In the genomic region with DNA sequence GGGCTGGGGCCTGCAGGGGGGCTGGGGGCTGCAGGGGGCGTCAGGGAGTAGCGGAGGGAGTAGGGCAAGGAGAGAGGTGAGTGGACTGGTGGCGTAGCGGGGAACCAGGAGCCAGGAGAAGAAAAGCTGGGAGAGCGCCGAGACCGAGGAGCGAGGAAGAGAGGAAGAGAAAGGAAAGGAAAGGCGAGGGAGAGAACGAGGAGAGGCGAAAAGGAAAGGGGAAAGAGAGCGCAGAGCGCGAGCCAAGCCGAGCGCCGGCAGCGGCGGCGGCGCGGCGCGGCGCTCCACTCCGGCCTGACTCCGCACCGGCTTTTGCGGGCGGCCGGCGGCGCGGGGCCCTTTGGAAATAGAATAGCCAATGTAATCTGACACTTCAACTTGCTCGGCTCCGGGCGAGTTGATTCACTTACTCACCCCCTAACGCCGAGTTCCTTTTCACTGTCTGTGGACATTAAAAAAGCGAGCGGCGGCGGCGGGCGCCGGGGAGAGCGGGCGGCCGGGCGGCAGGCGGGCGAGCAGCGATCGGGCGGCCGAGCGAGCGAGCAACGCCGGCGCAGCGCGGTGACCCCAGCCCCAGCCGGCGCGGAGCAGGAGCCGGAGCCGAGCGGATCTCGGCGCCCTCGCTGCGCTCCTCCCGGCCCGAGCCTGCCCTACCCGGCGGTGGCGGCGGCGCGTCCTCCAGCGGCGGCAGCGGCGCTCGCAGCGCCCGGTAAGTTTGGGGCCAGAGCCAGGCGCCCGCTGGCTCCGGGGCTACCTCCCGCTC, we compare ENCODE assay signal across 8 cellular contexts. TPM values are rescaled to one million over a fixed set of nuclear protein-coding genes. Genes with fewer than 3 reads are reported as not detected.
A peak's percentile ranks its signal among the peaks of the same experiment; 100 is the strongest.
DNase-seq lines count a peak whose midpoint lies in the region; ATAC-seq and TF ChIP-seq lines count a peak whose summit lies in the region.

A gene with protein sequence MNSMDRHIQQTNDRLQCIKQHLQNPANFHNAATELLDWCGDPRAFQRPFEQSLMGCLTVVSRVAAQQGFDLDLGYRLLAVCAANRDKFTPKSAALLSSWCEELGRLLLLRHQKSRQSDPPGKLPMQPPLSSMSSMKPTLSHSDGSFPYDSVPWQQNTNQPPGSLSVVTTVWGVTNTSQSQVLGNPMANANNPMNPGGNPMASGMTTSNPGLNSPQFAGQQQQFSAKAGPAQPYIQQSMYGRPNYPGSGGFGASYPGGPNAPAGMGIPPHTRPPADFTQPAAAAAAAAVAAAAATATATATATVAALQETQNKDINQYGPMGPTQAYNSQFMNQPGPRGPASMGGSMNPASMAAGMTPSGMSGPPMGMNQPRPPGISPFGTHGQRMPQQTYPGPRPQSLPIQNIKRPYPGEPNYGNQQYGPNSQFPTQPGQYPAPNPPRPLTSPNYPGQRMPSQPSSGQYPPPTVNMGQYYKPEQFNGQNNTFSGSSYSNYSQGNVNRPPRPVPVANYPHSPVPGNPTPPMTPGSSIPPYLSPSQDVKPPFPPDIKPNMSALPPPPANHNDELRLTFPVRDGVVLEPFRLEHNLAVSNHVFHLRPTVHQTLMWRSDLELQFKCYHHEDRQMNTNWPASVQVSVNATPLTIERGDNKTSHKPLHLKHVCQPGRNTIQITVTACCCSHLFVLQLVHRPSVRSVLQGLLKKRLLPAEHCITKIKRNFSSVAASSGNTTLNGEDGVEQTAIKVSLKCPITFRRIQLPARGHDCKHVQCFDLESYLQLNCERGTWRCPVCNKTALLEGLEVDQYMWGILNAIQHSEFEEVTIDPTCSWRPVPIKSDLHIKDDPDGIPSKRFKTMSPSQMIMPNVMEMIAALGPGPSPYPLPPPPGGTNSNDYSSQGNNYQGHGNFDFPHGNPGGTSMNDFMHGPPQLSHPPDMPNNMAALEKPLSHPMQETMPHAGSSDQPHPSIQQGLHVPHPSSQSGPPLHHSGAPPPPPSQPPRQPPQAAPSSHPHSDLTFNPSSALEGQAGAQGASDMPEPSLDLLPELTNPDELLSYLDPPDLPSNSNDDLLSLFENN (plus strand): TSS at position 405 of the 763 bp plus-strand sequence. CDS start 132,667 bp downstream, outside the sequence.

- 0% methylated on average over 20 of the region's 92 CpGs; no CpG with 5 or more reads in 1 of the 2 experiments for WGBS in IMR-90 (ENCODE audit: extremely low coverage in 2 of 2, insufficient read length in 1 of 2), 2 experiments
- WGBS in esophagus squamous epithelium, 2 donors, result 0% methylated on average over 36 to 37 of the region's 92 CpGs

- peak within 1 kb of the TSS; percentile 50 for H3K27ac Mint-ChIP-seq in activated T-cell treated with anti-CD3 and anti-CD28 coated beads, Interleukin-2, amount 50 U/mL, for 72 hours

- peak within 1 kb of the TSS; percentile 95 for H2AK9ac ChIP-seq in IMR-90 (replicated peaks; ENCODE audit: low read depth, low read length, poor library complexity)

- H2AFZ ChIP-seq in IMR-90 (replicated peaks; ENCODE audit: low read length, poor library complexity), result peak within 1 kb of the TSS; percentile 97

- H2AK5ac ChIP-seq in IMR-90 (ENCODE audit: low read depth, low read length), result peak within 1 kb of the TSS; percentile 94

- H3K9ac ChIP-seq in IMR-90 (ENCODE audit: low read depth, low read length), result peak within 1 kb of the TSS; percentile 100

- CTCF ChIA-PET in IMR-90 (lab: Yijun Ruan, JAX), result interaction anchor here (1.6 kb wide), 1 partner anchor 1021 kb away, joined by 4 read pairs; no protein-coding TSS in a partner anchor

- intact Hi-C loops in IMR-90 (cut with micrococcal nuclease), result loop anchor here (2.0 to 10.0 kb wide), 7 partner anchors 121 to 766 kb away; no protein-coding TSS in a partner anchor
- intact Hi-C loops in esophagus squamous epithelium (cut with DNase I), result loop anchor here (5.0 kb wide), 2 partner anchors 96 to 129 kb away; no protein-coding TSS in a partner anchor

- no peaks in the 10 kb centered on the region for H3K36me3 ChIP-seq in IMR-90 (ENCODE audit: control insufficient read depth, insufficient read depth, low read length)
- H3K36me3 ChIP-seq in esophagus squamous epithelium, result no peaks in the 10 kb centered on the region

- H3K27ac ChIP-seq in IMR-90 (ENCODE audit: insufficient read depth, low read length) (peak within 1 kb of the TSS; percentile 99), esophagus squamous epithelium (peak within 1 kb of the TSS; percentile 97 to 100 (median 98))

- POLR2A ChIA-PET in IMR-90 (lab: Charles Lee; ENCODE audit: unreplicated experiment), result no interaction called here

- no peaks in the 10 kb centered on the region for H3K36me3 Mint-ChIP-seq in activated T-cell treated with anti-CD3 and anti-CD28 coated beads, Interleukin-2, amount 50 U/mL, for 72 hours (ENCODE audit: insufficient read depth in 2 of 2)

- H4K20me1 ChIP-seq in IMR-90 (ENCODE audit: insufficient read depth, low read length), result peaks cover 38% of the 10 kb centered on the region

- peak within 1 kb of the TSS; percentile 91 for H2BK120ac ChIP-seq in IMR-90 (ENCODE audit: low read depth, low read length)

- peak within 1 kb of the TSS; percentile 98 for H3K18ac ChIP-seq in IMR-90 (ENCODE audit: low read depth, low read length)

- H3K4me2 ChIP-seq in IMR-90 (ENCODE audit: low read depth, low read length), result peak within 1 kb of the TSS; percentile 87

- peak within 1 kb of the TSS; percentile 96 for H3K14ac ChIP-seq in IMR-90 (replicated peaks; ENCODE audit: low read depth, low read length)

- H3K9me3 ChIP-seq in IMR-90 (ENCODE audit: control insufficient read depth, insufficient read depth, low read length) (no peaks in the 10 kb centered on the region), esophagus squamous epithelium (no peaks in the 10 kb centered on the region)

- DNase-seq in DMS114 treated with DMSO at 0.1 percent for 48 hours (lab: John Stamatoyannopoulos, UW; ENCODE audit: unreplicated experiment), result peak; percentile 78
- DNase-seq in IMR-90, result peak; percentile 93
- peak; percentile 85 to 88 for DNase-seq in activated T-cell treated with anti-CD3 and anti-CD28 coated beads, Interleukin-2, amount 50 U/mL, for 72 hours
- DNase-seq in esophagus squamous epithelium (lab: John Stamatoyannopoulos, UW), result peak; percentile 60
- DNase-seq in myocyte (ENCODE audit: low read depth), result peak; percentile 93
- peak; percentile 61 to 71 for DNase-seq in stimulated activated CD8-positive, alpha-beta memory T cell treated with anti-CD3 and anti-CD28 coated beads, Interleukin-7, amount 100 ng/mL, for 48 hours (ENCODE audit: extremely low read depth in 1 of 2, low read depth in 1 of 2)

- peak; percentile 31 for TF ChIP-seq RAD21 in IMR-90 (IDR thresholded peaks at IDR 0.05; ENCODE audit: low read length)

- TF ChIP-seq CTCF in IMR-90 (conservative IDR thresholded peaks at IDR 0.05; ENCODE audit: low read depth, low read length) (peak; percentile 39), esophagus squamous epithelium (IDR thresholded peaks at IDR 0.05) (peak in 3 of 6 experiments; percentile 9 to 36 (median 23))

- H3K9me3 Mint-ChIP-seq in activated T-cell treated with anti-CD3 and anti-CD28 coated beads, Interleukin-2, amount 50 U/mL, for 72 hours, result no peaks in the 10 kb centered on the region

- H4K8ac ChIP-seq in IMR-90 (ENCODE audit: low read depth in 2 of 2, low read length in 2 of 2), result peak within 1 kb of the TSS; percentile 48 to 95; a peak in 3 of 4 replicates

- peak; percentile 67 for ATAC-seq in GM21528 (IDR thresholded peaks at IDR 0.05; ENCODE audit: low FRiP score, unreplicated experiment)
- ATAC-seq in IMR-90 (ENCODE audit: low read depth), result peak; percentile 30
- peak; percentile 70 to 80 for ATAC-seq in activated T-cell treated with anti-CD3 and anti-CD28 coated beads, Interleukin-2, amount 50 U/mL, for 72 hours (replicated peaks in 1 of 2)

- H3K56ac ChIP-seq in IMR-90 (ENCODE audit: extremely low read depth, insufficient read depth, low read length), result peak within 1 kb of the TSS; percentile 85

- peak within 1 kb of the TSS; percentile 92 for H3K23ac ChIP-seq in IMR-90 (ENCODE audit: low read depth, low read length)

- H3K79me1 ChIP-seq in IMR-90 (ENCODE audit: low read depth in 1 of 2, low read length in 2 of 2), result peaks cover 0 to 40% of the 10 kb centered on the region in 2 experiments; a peak in 2 of 4 replicates

- H3K9me1 ChIP-seq in IMR-90 (ENCODE audit: insufficient read depth, low read length), result peaks cover 14% of the 10 kb centered on the region

- dilution Hi-C loops in IMR-90 (cut with HindIII; ENCODE audit: low sequenced_read_pairs, unreplicated experiment), result no loop called here

- H4K5ac ChIP-seq in IMR-90 (ENCODE audit: low read depth, low read length), result peak within 1 kb of the TSS; percentile 84

- peak within 1 kb of the TSS; percentile 99 for H3K4me3 ChIP-seq in IMR-90 (ENCODE audit: insufficient read depth, low read depth, low read length)
- peak within 1 kb of the TSS; percentile 84 to 96 (median 86) for H3K4me3 ChIP-seq in esophagus squamous epithelium

- H3K27me3 ChIP-seq in IMR-90 (ENCODE audit: control insufficient read depth, insufficient read depth, low read length) (no peaks in the 10 kb centered on the region), esophagus squamous epithelium (no peaks in the 10 kb centered on the region)

- TF ChIP-seq POLR2A in IMR-90 (IDR thresholded peaks at IDR 0.05; ENCODE audit: low read depth, low read length) (peak; percentile 87), esophagus squamous epithelium (IDR thresholded peaks at IDR 0.05) (peak in 3 of 4 donors; percentile 27 to 92 (median 88))

- peak within 1 kb of the TSS; percentile 97 for H2BK5ac ChIP-seq in IMR-90 (ENCODE audit: low read depth, low read length, poor library complexity, severe bottlenecking)

- peak within 1 kb of the TSS; percentile 98 for H3K4ac ChIP-seq in IMR-90 (ENCODE audit: low read depth, low read length)

- peaks cover 22% of the 10 kb centered on the region for H3K4me1 ChIP-seq in IMR-90 (ENCODE audit: control insufficient read depth, insufficient read depth, low read length)
- peaks cover 33 to 53% (median 37%) of the 10 kb centered on the region in 3 donors for H3K4me1 ChIP-seq in esophagus squamous epithelium

- peak within 1 kb of the TSS; percentile 92 to 94 for H3K4me3 Mint-ChIP-seq in activated T-cell treated with anti-CD3 and anti-CD28 coated beads, Interleukin-2, amount 50 U/mL, for 72 hours

- peak within 1 kb of the TSS; percentile 96; the same call in 2 of the 3 replicates for H2BK15ac ChIP-seq in IMR-90 (ENCODE audit: low read depth, low read length)

- in situ Hi-C loops in IMR-90 (cut with MboI; ENCODE audit: low sequenced_read_pairs), result no loop called here

- H2BK20ac ChIP-seq in IMR-90 (ENCODE audit: low read depth, low read length), result peak within 1 kb of the TSS; percentile 62

- peaks cover 8% of the 10 kb centered on the region for H3K27me3 Mint-ChIP-seq in activated T-cell treated with anti-CD3 and anti-CD28 coated beads, Interleukin-2, amount 50 U/mL, for 72 hours (ENCODE audit: low read depth)

- H3K4me1 Mint-ChIP-seq in activated T-cell treated with anti-CD3 and anti-CD28 coated beads, Interleukin-2, amount 50 U/mL, for 72 hours (ENCODE audit: low read depth), result peaks cover 38% of the 10 kb centered on the region

- peak within 1 kb of the TSS; percentile 92 for H4K91ac ChIP-seq in IMR-90 (ENCODE audit: insufficient read depth, low read depth, low read length)

- no TSS peak for BruUV-seq in IMR-90 (replicated peaks; lab: Mats Ljungman, UMichigan)

RNA-seq across cellular contexts. Expression of the gene that starts here (rescaled TPM):
- total RNA-seq in IMR-90 (2012; rRNA removed) (6.6 and 6.7 TPM in 2 replicates), esophagus squamous epithelium (10 to 100 TPM; 28.2 to 79.5 (median 40.4) TPM), myocyte (7.1 and 10.0 TPM in 2 replicates)
- 43.2 and 48.7 TPM in 2 replicates for polyA plus RNA-seq in IMR-90 (2012; rRNA removed)
- polyA plus RNA-seq in IMR-90 (2012; cell fraction: cytosol; rRNA removed), result 39.5 and 51.2 TPM in 2 replicates
- 57.0 and 113 TPM in 2 replicates for polyA plus RNA-seq in IMR-90 (2012; cell fraction: nucleus; rRNA removed; ENCODE audit: low replicate concordance)
- polyA plus RNA-seq in PFSK-1 (2012; ENCODE audit: insufficient read length, low read depth), result 32.9 TPM
- 10 to 100 TPM; 30.6 to 37.8 TPM for total RNA-seq in activated T-cell treated with anti-CD3 and anti-CD28 coated beads, Interleukin-2, amount 50 U/mL, for 72 hours
- 23.2 TPM for polyA plus RNA-seq in myocyte (2012)

Comparison
In these comparisons a context has a peak if more than half of its experiments do, and no peak if none do; other contexts are left out.
1. Peak in every context shown above with its lines: DNase-seq, ATAC-seq, H3K4me3 ChIP-seq and H3K27ac ChIP-seq.